1 cellular context compared by ENCODE assay signal in the genomic region with DNA sequence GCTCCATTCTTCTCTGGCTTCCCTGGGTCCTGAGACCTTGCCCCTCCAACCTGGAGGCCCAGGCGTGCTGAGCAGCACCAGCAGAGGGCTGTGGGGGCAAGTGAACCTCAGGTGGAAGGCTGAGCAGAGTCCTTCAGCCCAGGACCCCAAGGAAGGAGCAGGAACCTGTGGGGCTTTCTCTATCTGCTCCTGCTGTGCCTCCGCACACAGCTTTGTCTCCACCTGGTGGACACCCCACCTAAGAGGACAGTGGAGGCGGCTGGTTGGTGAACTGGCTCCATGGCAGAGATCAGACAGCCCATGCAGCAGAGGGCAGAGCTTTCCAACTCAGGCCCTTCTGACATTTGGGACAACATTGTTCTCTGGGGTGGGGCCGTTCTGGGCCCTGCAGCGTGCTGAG.
TF ChIP-seq lines count a peak whose summit lies in the region.

No MANE protein-coding gene starts in this region.

TF ChIP-seq in SK-N-SH treated with all-trans-retinoic acid at 6 μM for 48 hours, 23 proteins besides CTCF, POLR2A, EP300 and RAD21 (continued from another document):
- TF ChIP-seq, protein P1, sequence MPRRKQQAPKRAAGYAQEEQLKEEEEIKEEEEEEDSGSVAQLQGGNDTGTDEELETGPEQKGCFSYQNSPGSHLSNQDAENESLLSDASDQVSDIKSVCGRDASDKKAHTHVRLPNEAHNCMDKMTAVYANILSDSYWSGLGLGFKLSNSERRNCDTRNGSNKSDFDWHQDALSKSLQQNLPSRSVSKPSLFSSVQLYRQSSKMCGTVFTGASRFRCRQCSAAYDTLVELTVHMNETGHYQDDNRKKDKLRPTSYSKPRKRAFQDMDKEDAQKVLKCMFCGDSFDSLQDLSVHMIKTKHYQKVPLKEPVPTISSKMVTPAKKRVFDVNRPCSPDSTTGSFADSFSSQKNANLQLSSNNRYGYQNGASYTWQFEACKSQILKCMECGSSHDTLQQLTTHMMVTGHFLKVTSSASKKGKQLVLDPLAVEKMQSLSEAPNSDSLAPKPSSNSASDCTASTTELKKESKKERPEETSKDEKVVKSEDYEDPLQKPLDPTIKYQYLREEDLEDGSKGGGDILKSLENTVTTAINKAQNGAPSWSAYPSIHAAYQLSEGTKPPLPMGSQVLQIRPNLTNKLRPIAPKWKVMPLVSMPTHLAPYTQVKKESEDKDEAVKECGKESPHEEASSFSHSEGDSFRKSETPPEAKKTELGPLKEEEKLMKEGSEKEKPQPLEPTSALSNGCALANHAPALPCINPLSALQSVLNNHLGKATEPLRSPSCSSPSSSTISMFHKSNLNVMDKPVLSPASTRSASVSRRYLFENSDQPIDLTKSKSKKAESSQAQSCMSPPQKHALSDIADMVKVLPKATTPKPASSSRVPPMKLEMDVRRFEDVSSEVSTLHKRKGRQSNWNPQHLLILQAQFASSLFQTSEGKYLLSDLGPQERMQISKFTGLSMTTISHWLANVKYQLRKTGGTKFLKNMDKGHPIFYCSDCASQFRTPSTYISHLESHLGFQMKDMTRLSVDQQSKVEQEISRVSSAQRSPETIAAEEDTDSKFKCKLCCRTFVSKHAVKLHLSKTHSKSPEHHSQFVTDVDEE (CRISPR knock-in tag; IDR thresholded peaks at IDR 0.05): no peak
- TF ChIP-seq ZFP3 (CRISPR knock-in tag; IDR thresholded peaks at IDR 0.05) (no peak), ISL1 (CRISPR knock-in tag; IDR thresholded peaks at IDR 0.05) (no peak), TCF4 (CRISPR knock-in tag; IDR thresholded peaks at IDR 0.05; ENCODE audit: borderline replicate concordance) (no peak), RARB (CRISPR knock-in tag; IDR thresholded peaks at IDR 0.05) (no peak)
